In the genomic region with DNA sequence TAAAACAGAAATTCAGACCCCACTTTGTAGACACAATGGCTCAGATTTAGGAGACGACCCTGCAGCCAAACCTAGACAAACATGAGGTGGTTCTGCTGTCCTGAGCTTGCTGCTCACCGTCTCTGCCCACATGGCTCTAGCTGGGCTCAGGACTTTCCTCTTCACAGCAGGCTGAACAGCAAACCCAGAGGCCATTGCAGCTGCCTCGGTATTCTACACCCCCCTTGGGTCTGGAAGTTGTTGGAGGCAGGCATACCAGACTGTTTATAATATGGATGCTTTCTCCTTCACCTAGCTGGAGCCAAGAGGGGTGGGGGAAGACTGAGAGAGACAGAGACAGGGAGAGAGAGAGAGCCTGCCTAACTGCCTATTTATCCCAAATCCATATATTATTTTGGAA, we compare ENCODE assay signal across 24 cellular contexts.
"Had no signal": no experiment of that assay in that cellular context is flagged by ENCODE, and none has a peak within 500 bp of the region (broad histone marks: within the 10 kb centered on the region; RNA-seq: fewer than 3 reads in every experiment).

No MANE protein-coding gene starts in this region.

- H3K4me3 ChIP-seq: K562, SJSA1, SK-N-MC had no signal

- H3K27ac ChIP-seq: HL-60, KMS-11, SJSA1, SK-N-MC had no signal

- H3K4me3 Mint-ChIP-seq: IgD-negative memory B cell had no signal

- H3K4me2 ChIP-seq: KMS-11 had no signal

- H3K9ac ChIP-seq: KMS-11 had no signal

- FAIRE-seq: HTR-8/SVneo, K562, RCC 7860 had no signal

- H3K9me3 ChIP-seq: SJSA1 had no signal

- H3K27me3 Mint-ChIP-seq: IgD-negative memory B cell had no signal

- H3K4me1 ChIP-seq: SJSA1 had no signal

- H3K4me1 Mint-ChIP-seq: IgD-negative memory B cell had no signal

- H3K36me3 Mint-ChIP-seq: IgD-negative memory B cell had no signal

- H3K36me3 ChIP-seq: SJSA1 had no signal

- H3K27me3 ChIP-seq: SJSA1 had no signal

- DNase-seq: Kasumi-1, MM.1S, NCI-H1092 treated with DMSO at 0.1 percent for 48 hours, NCI-H1436, NCI-H187, NCI-H2029, NCI-H2081 treated with DMSO at 0.1 percent for 48 hours, NCI-H2171 treated with DMSO at 0.1 percent for 48 hours, NCI-H345, NCI-H446 treated with DMSO at 0.1 percent for 48 hours, NCI-H510A treated with DMSO at 0.1 percent for 48 hours, NCI-H526 treated with DMSO at 0.1 percent for 48 hours, NCI-H748 treated with DMSO at 0.1 percent for 48 hours, Right ventricle myocardium superior, RPMI8226, SIG-M5 had no signal
